24 cellular contexts compared by ENCODE assay signal in the genomic region with DNA sequence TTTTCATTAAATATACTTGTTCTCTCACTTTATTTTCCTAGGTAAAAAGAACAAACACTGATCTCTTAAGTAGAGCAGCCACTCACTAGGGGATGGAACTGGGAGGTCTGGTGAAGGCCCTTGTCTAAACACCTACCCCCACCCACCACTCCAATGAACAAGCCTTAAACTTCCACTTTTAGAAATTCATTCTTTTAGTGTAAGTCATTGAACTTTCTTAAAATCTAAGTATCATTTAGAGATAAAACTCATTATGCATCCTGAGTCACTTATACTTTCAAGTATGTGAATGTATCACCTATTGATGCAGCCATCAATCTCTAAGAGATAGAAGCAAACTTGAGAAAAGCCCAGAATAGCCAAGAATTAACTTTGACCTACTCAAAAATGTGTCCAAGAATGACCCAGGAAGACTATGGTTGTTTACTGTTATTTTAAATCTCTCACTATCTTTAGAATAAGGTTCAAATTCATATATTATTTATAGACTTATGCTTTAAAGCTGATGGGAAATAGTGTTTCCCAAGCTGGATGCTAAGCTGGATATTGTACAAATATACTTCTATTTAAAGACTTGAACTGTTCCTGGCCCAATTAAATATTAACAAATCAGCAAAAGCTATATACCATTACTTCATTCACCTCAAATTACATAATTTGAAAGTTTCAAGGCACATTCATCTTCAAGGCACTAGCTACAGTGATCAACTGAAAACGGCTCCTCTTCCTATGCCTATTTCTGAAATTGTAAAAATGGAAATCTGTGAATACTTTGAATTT.
"Had no signal": no experiment of that assay in that cellular context is flagged by ENCODE, and none has a peak within 500 bp of the region (broad histone marks: within the 10 kb centered on the region; RNA-seq: fewer than 3 reads in every experiment).

No MANE protein-coding gene starts in this region.

- H3K36me3 Mint-ChIP-seq: natural killer cell, type B pancreatic cell had no signal

- H3K36me3 ChIP-seq: gastrocnemius medialis, ovary, right lobe of liver, stomach, thyroid gland had no signal

- H3K27me3 Mint-ChIP-seq: dendritic cell treated with granulocyte-macrophage colony-stimulating factor and Interleukin-4, amounts not matched to agents 40 ng/mL and 50 ng/mL, for 4 days; memory B cell; type B pancreatic cell had no signal

- H3K27me3 ChIP-seq: gastrocnemius medialis, ovary, right lobe of liver, stomach, thyroid gland had no signal

- H3K4me3 ChIP-seq: gastrocnemius medialis, lung, ovary, right lobe of liver, stomach, thyroid gland had no signal

- H3K27ac Mint-ChIP-seq: dendritic cell treated with granulocyte-macrophage colony-stimulating factor and Interleukin-4, amounts not matched to agents 40 ng/mL and 50 ng/mL, for 4 days; endodermal cell; memory B cell; natural killer cell; type B pancreatic cell had no signal

- ATAC-seq: esophagus mucosa, gastrocnemius medialis, left lobe of liver, natural killer cell had no signal

- DNase-seq: effector CD8-positive, alpha-beta T cell; endodermal cell; foreskin fibroblast; gastrocnemius medialis; head of caudate nucleus; kidney; natural killer cell; occipital lobe; ovary; posterior cingulate gyrus; right lobe of liver; small intestine; stimulated activated CD4-positive, alpha-beta T cell treated with anti-CD3 and anti-CD28 coated beads, Interleukin-15, amount 100 ng/mL, for 24 hours; stimulated activated CD4-positive, alpha-beta T cell treated with anti-CD3 and anti-CD28 coated beads, Interleukin-2, amount 100 ng/mL, for 48 hours; stimulated activated naive CD4-positive, alpha-beta T cell treated with Interleukin-2 at 50 U/mL for 16 hours; stomach; thyroid gland had no signal

- H3K4me3 Mint-ChIP-seq: dendritic cell treated with granulocyte-macrophage colony-stimulating factor and Interleukin-4, amounts not matched to agents 40 ng/mL and 50 ng/mL, for 4 days; endodermal cell; memory B cell; natural killer cell; type B pancreatic cell had no signal

- H3K27ac ChIP-seq: epithelial cell of prostate, ovary, right lobe of liver, stomach, thyroid gland had no signal

- H3K9me3 ChIP-seq: gastrocnemius medialis, ovary, right lobe of liver, stomach, thyroid gland had no signal

- H3K9me3 Mint-ChIP-seq: dendritic cell treated with granulocyte-macrophage colony-stimulating factor and Interleukin-4, amounts not matched to agents 40 ng/mL and 50 ng/mL, for 4 days; endodermal cell; memory B cell; natural killer cell; type B pancreatic cell had no signal
